In genomic region chrX:70436380-70436779, GRCh38 we compare ENCODE assay signal across 10 cellular contexts. TPM values are rescaled to one million over a fixed set of nuclear protein-coding genes. Genes with fewer than 3 reads are reported as not detected.
DNase-seq lines count a peak whose midpoint lies in the region; ATAC-seq and TF ChIP-seq lines count a peak whose summit lies in the region.
"Had no signal": no experiment of that assay in that cellular context is flagged by ENCODE, and none has a peak within 500 bp of the region (broad histone marks: within the 10 kb centered on the region; RNA-seq: fewer than 3 reads in every experiment).

No MANE protein-coding gene starts in this region.

- ATAC-seq in foreskin keratinocyte (no peak), omental fat pad (ENCODE audit: low FRiP score) (no peak)

- H3K4me1 ChIP-seq in foreskin keratinocyte (peaks cover 7% of the 10 kb centered on the region), esophagus muscularis mucosa (peaks cover 0 to 15% (median 12%) of the 10 kb centered on the region in 4 donors)

- TF ChIP-seq EP300 in esophagus muscularis mucosa (IDR thresholded peaks at IDR 0.05) = no peak

- TF ChIP-seq POLR2A in esophagus muscularis mucosa (IDR thresholded peaks at IDR 0.05; ENCODE audit: low read depth) = no peak

- H3K36me3 ChIP-seq in esophagus muscularis mucosa = no peaks in the 10 kb centered on the region

- WGBS in esophagus muscularis mucosa = 61% methylated on average over 2 of the region's 14 CpGs

- H3K27ac ChIP-seq in foreskin keratinocyte = no peak overlapping the region
- no peak overlapping the region for H3K27ac ChIP-seq in esophagus muscularis mucosa (replicated peaks in 1 of 4)

- intact Hi-C loops in esophagus muscularis mucosa (cut with DNase I) = loop anchor here (10.0 kb wide), 2 partner anchors 142 to 302 kb away; partner anchors contain the start of genes IGBP1 and KIF4A

- DNase-seq in CD1c-positive myeloid dendritic cell (ENCODE audit: extremely low spot score) = peak; percentile 3
- DNase-seq in GM12865 (ENCODE audit: low read depth) = no peak
- DNase-seq in NCI-H69 (lab: John Stamatoyannopoulos, UW) = peak; percentile 53
- DNase-seq in foreskin keratinocyte = no peak
- DNase-seq in esophagus muscularis mucosa (ENCODE audit: extremely low spot score) = no peak
- no peak for DNase-seq in omental fat pad (ENCODE audit: low spot score)
- DNase-seq in NCI-H187 treated with DMSO at 0.1 percent for 48 hours (lab: John Stamatoyannopoulos, UW) = no peak
- DNase-seq in NCI-H774 (lab: John Stamatoyannopoulos, UW) = no peak

- no peaks in the 10 kb centered on the region for H3K27me3 ChIP-seq in foreskin keratinocyte
- H3K27me3 ChIP-seq in esophagus muscularis mucosa = no peaks in the 10 kb centered on the region

- no peaks in the 10 kb centered on the region for H3K9me3 ChIP-seq in esophagus muscularis mucosa

- peak; percentile 11 for TF ChIP-seq CTCF in GM12865 (IDR thresholded peaks at IDR 0.05; ENCODE audit: insufficient read depth, low read depth, low read length, missing control alignments)
- TF ChIP-seq CTCF in foreskin keratinocyte (conservative IDR thresholded peaks at IDR 0.05) = peak; percentile 4
- TF ChIP-seq CTCF in esophagus muscularis mucosa (IDR thresholded peaks at IDR 0.05) = no peak
- no peak for TF ChIP-seq CTCF in omental fat pad (IDR thresholded peaks at IDR 0.05)

- H3K4me3 ChIP-seq in GM12865 (ENCODE audit: low read depth, low read length) (no peak overlapping the region), esophagus muscularis mucosa (no peak overlapping the region)

RNA-seq across cellular contexts. Expression of gene DLG3, which starts 8.3 kb away (rescaled TPM):
- total RNA-seq in foreskin keratinocyte = 12.4 and 12.8 TPM in 2 replicates
- 4.5 and 4.6 TPM in 2 replicates for polyA plus RNA-seq in foreskin keratinocyte
- 10 to 100 TPM; 21.7 to 27.0 (median 22.5) TPM for total RNA-seq in esophagus muscularis mucosa
- total RNA-seq in omental fat pad = 1 to 10 TPM; 3.7 to 7.8 (median 5.3) TPM

RNA-seq across cellular contexts. Expression of gene GDPD2, which starts 13.3 kb away (rescaled TPM):
- 0.14 and 0.17 TPM in 2 replicates for total RNA-seq in foreskin keratinocyte
- polyA plus RNA-seq in foreskin keratinocyte = 0.04 and 0.09 TPM in 2 replicates
- not detected for total RNA-seq in esophagus muscularis mucosa
- not detected for total RNA-seq in omental fat pad
- total RNA-seq: kidney epithelial cell, pulmonary artery endothelial cell had no signal

Comparison
In these comparisons a context has a peak if more than half of its experiments do, and no peak if none do; other contexts are left out.
1. DNase-seq: peak in CD1c-positive myeloid dendritic cell (single experiment) and NCI-H69 (single experiment); none in GM12865 (single experiment), foreskin keratinocyte (0 of 2), esophagus muscularis mucosa (single experiment), omental fat pad (single experiment), NCI-H187 treated with DMSO at 0.1 percent for 48 hours (single experiment) and NCI-H774 (single experiment).
2. CTCF ChIP-seq: peak in GM12865 (single experiment) and foreskin keratinocyte (single experiment); none in esophagus muscularis mucosa (0 of 3) and omental fat pad (0 of 3).